15 cellular contexts compared by ENCODE assay signal in genomic region chr6:106165885-106166485, GRCh38.
DNase-seq lines count a peak whose midpoint lies in the region; ATAC-seq, FAIRE-seq and TF ChIP-seq lines count a peak whose summit lies in the region.
"Had no signal": no experiment of that assay in that cellular context is flagged by ENCODE, and none has a peak within 500 bp of the region (broad histone marks: within the 10 kb centered on the region; RNA-seq: fewer than 3 reads in every experiment).

No MANE protein-coding gene starts in this region.

- H3K9me3 ChIP-seq in breast epithelium, result no peaks in the 10 kb centered on the region
- H3K9me3 ChIP-seq in GM12878 (replicated peaks; ENCODE audit: control insufficient read depth, insufficient read depth, low read length), result no peaks in the 10 kb centered on the region; the same call in 2 of the 3 replicates
- H3K9me3 ChIP-seq: BLaER1 had no signal

- no peak for FAIRE-seq in GM12878 (lab: Jason Lieb, UNC)

- H3K79me2 ChIP-seq in GM12878 (ENCODE audit: control insufficient read depth, insufficient read depth, low read length), result no peaks in the 10 kb centered on the region

- H3K4me3 ChIP-seq in breast epithelium, result no peak overlapping the region
- H3K4me3 ChIP-seq in GM12878, result no peak overlapping the region
- H3K4me3 ChIP-seq: BLaER1, GM23338 had no signal

- H3K36me3 ChIP-seq in breast epithelium (no peaks in the 10 kb centered on the region), GM12878 (ENCODE audit: control insufficient read depth in 2 of 2, insufficient read depth in 2 of 2, low read length in 1 of 2) (no peaks in the 10 kb centered on the region)
- H3K36me3 ChIP-seq: BLaER1 had no signal

- H3K27me3 ChIP-seq in breast epithelium (no peaks in the 10 kb centered on the region), GM12878 (replicated peaks in 1 of 2; ENCODE audit: control insufficient read depth in 2 of 2, insufficient read depth in 2 of 2, low read length in 1 of 2) (no peaks in the 10 kb centered on the region)
- H3K27me3 ChIP-seq: BLaER1 had no signal

- CTCF ChIA-PET in MCF 10A (lab: Yijun Ruan, JAX) (no interaction called here), GM12878 (lab: Yijun Ruan, JAX) (interaction anchor here (0.9 to 10.0 kb wide), 6 partner anchors 18 to 683 kb away, joined by 3 to 85 read pairs (median 8); no protein-coding TSS in a partner anchor)

- POLR2A ChIA-PET in MCF 10A (lab: Yijun Ruan, JAX), result interaction anchor here (0.8 kb wide), 1 partner anchor 16 kb away, joined by 3 read pairs; no protein-coding TSS in a partner anchor
- POLR2A ChIA-PET in GM12878 (lab: Charles Lee), result interaction anchor here (0.6 to 1.5 kb wide), 2 partner anchors 57 to 205 kb away, joined by 5 to 7 read pairs; no protein-coding TSS in a partner anchor

- no peak for TF ChIP-seq RAD21 in GM12878 (IDR thresholded peaks at IDR 0.05; ENCODE audit: insufficient read depth, low read depth, low read length)

- H4K20me1 ChIP-seq in GM12878 (ENCODE audit: control insufficient read depth, insufficient read depth), result no peaks in the 10 kb centered on the region
- H4K20me1 ChIP-seq: BLaER1 had no signal

- BruUV-seq in MCF 10A (replicated peaks; lab: Mats Ljungman, UMichigan) (no TSS peak), GM12878 (replicated peaks; lab: Mats Ljungman, UMichigan) (no TSS peak)

- H3K4me1 Mint-ChIP-seq in MCF 10A (ENCODE audit: insufficient read depth, unreplicated experiment), result peaks cover 5% of the 10 kb centered on the region
- H3K4me1 Mint-ChIP-seq in stimulated activated memory B cell treated with anti-CD40 and anti-IgM and Interleukin-4, amounts not matched to agents 10 μg/mL and 1 μg/mL and 100 μg/mL, for 72 hours, result peaks cover 60% of the 10 kb centered on the region

- in situ Hi-C loops in GM12878 (cut with MboI), result loop anchor here (10.0 kb wide), 1 partner anchor 61 kb away; no protein-coding TSS in a partner anchor

- DNase-seq in MCF 10A (ENCODE audit: unreplicated experiment), result peak; percentile 51
- no peak for DNase-seq in breast epithelium (ENCODE audit: low spot score in 2 of 2)
- DNase-seq in NCI-H2029 treated with DMSO at 0.1 percent for 48 hours (lab: John Stamatoyannopoulos, UW), result peak; percentile 60
- no peak for DNase-seq in GM12878 (ENCODE audit: low read depth, low spot score)
- DNase-seq in HuH-7.5 (ENCODE audit: low spot score), result no peak
- no peak for DNase-seq in stimulated activated CD4-positive, alpha-beta T cell treated with anti-CD3 and anti-CD28 coated beads, Interleukin-2, amount 100 ng/mL, for 24 hours
- DNase-seq: NCI-H187 treated with DMSO at 0.1 percent for 48 hours; stimulated activated CD4-positive, alpha-beta T cell treated with anti-CD3 and anti-CD28 coated beads, Interleukin-4, amount 100 ng/mL, for 4 hours; T1000 had no signal

- H3K27ac Mint-ChIP-seq in MCF 10A (ENCODE audit: low read depth, unreplicated experiment), result no peak overlapping the region
- H3K27ac Mint-ChIP-seq in stimulated activated memory B cell treated with anti-CD40 and anti-IgM and Interleukin-4, amounts not matched to agents 10 μg/mL and 1 μg/mL and 100 μg/mL, for 72 hours, result peak overlapping the region; percentile 48
- H3K27ac Mint-ChIP-seq: GM23338, progenitor cell of endocrine pancreas had no signal

- no peak for TF ChIP-seq EP300 in GM12878 (IDR thresholded peaks at IDR 0.05; ENCODE audit: borderline replicate concordance in 1 of 2, control insufficient read depth in 1 of 2, low read depth in 2 of 2, low read length in 2 of 2)

- peak overlapping the region; percentile 5 for H3K4me2 ChIP-seq in GM12878 (ENCODE audit: control insufficient read depth, insufficient read depth)
- H3K4me2 ChIP-seq: BLaER1, GM23338 had no signal

- H3K4me1 ChIP-seq in breast epithelium (no peaks in the 10 kb centered on the region), GM12878 (ENCODE audit: control insufficient read depth, insufficient read depth, low read length) (peaks cover 71% of the 10 kb centered on the region)

- no peaks in the 10 kb centered on the region for H3K27me3 Mint-ChIP-seq in MCF 10A (ENCODE audit: insufficient read depth, unreplicated experiment)
- no peaks in the 10 kb centered on the region for H3K27me3 Mint-ChIP-seq in stimulated activated memory B cell treated with anti-CD40 and anti-IgM and Interleukin-4, amounts not matched to agents 10 μg/mL and 1 μg/mL and 100 μg/mL, for 72 hours

- intact Hi-C loops in MCF 10A (cut with micrococcal nuclease) (no loop called here), breast epithelium (cut with DNase I; ENCODE audit: low total_unique reads) (no loop called here), GM12878 (cut with micrococcal nuclease; ENCODE audit: unreplicated experiment) (loop anchor here (2.0 to 5.0 kb wide), 2 partner anchors 56 to 519 kb away; no protein-coding TSS in a partner anchor)

- 10% methylated on average over 3 of the region's 3 CpGs for WGBS in GM12878 (ENCODE audit: insufficient coverage, insufficient replicate concordance, low lambda C conversion rate, missing lambda C conversion rate)

- SMC1A ChIA-PET in GM12878 (lab: Charles Lee; ENCODE audit: uncharacterized antibody, unreplicated experiment), result interaction anchor here (0.6 to 12.7 kb wide), 12 partner anchors 16 to 229 kb away, joined by 3 to 217 read pairs (median 4); no protein-coding TSS in a partner anchor

- H3K9ac ChIP-seq in GM12878 (ENCODE audit: control insufficient read depth, insufficient read depth, low read length), result 0 out of 2 replicates have a peak overlapping the region, but pooled peaks have one; percentile 28
- H3K9ac ChIP-seq: BLaER1 had no signal

- H2AFZ ChIP-seq in GM12878 (ENCODE audit: control insufficient read depth, low read depth, low read length), result no peak overlapping the region
- H2AFZ ChIP-seq: GM23338 had no signal

- H3K27ac ChIP-seq in breast epithelium, result no peak overlapping the region
- peak overlapping the region; percentile 97 for H3K27ac ChIP-seq in GM12878 (ENCODE audit: control insufficient read depth, insufficient read depth)
- H3K27ac ChIP-seq: BLaER1 had no signal

- H3K9me3 Mint-ChIP-seq in MCF 10A (ENCODE audit: unreplicated experiment), result peaks cover 7% of the 10 kb centered on the region
- H3K9me3 Mint-ChIP-seq in stimulated activated memory B cell treated with anti-CD40 and anti-IgM and Interleukin-4, amounts not matched to agents 10 μg/mL and 1 μg/mL and 100 μg/mL, for 72 hours, result no peaks in the 10 kb centered on the region
- H3K9me3 Mint-ChIP-seq: GM23338 had no signal

- TF ChIP-seq POLR2A in breast epithelium (IDR thresholded peaks at IDR 0.05), result no peak
- TF ChIP-seq POLR2A in GM12878 (IDR thresholded peaks at IDR 0.05; ENCODE audit: low read depth, low read length), result no peak

- RAD21 ChIA-PET in GM12878 (lab: Charles Lee; ENCODE audit: unreplicated experiment), result interaction anchor here (1.4 to 9.2 kb wide), 5 partner anchors 15 to 76 kb away, joined by 3 to 90 read pairs (median 4); no protein-coding TSS in a partner anchor

- TF ChIP-seq CTCF in MCF 10A (IDR thresholded peaks at IDR 0.05; ENCODE audit: unreplicated experiment) (no peak), breast epithelium (IDR thresholded peaks at IDR 0.05) (no peak), GM12878 (IDR thresholded peaks at IDR 0.05 in 2 of 3, conservative IDR thresholded peaks at IDR 0.05 in 1 of 3; ENCODE audit: control insufficient read depth in 2 of 3, extremely low read depth in 1 of 3, insufficient read depth in 1 of 3, low read depth in 3 of 3, low read length in 3 of 3) (no peak)

- H3K4me3 Mint-ChIP-seq in MCF 10A (ENCODE audit: unreplicated experiment), result no peak overlapping the region
- no peak overlapping the region for H3K4me3 Mint-ChIP-seq in stimulated activated memory B cell treated with anti-CD40 and anti-IgM and Interleukin-4, amounts not matched to agents 10 μg/mL and 1 μg/mL and 100 μg/mL, for 72 hours
- H3K4me3 Mint-ChIP-seq: GM23338 had no signal

- ATAC-seq in GM12878 (no peak), GM19328 (IDR thresholded peaks at IDR 0.05; ENCODE audit: unreplicated experiment) (no peak)
- no peak for ATAC-seq in stimulated activated memory B cell treated with anti-CD40 and anti-IgM and Interleukin-4, amounts not matched to agents 10 μg/mL and 1 μg/mL and 100 μg/mL, for 72 hours
- ATAC-seq: Panc1 had no signal

- H3K36me3 Mint-ChIP-seq in MCF 10A (ENCODE audit: insufficient read depth, unreplicated experiment), result no peaks in the 10 kb centered on the region
- peaks cover 6% of the 10 kb centered on the region for H3K36me3 Mint-ChIP-seq in stimulated activated memory B cell treated with anti-CD40 and anti-IgM and Interleukin-4, amounts not matched to agents 10 μg/mL and 1 μg/mL and 100 μg/mL, for 72 hours

TF ChIP-seq in GM12878, 131 proteins besides CTCF, POLR2A, EP300 and RAD21 (continues in another document):
- peak; percentile 78 for TF ChIP-seq PAX5 (IDR thresholded peaks at IDR 0.05; ENCODE audit: borderline replicate concordance, low read depth, low read length)
- TF ChIP-seq MEF2A (IDR thresholded peaks at IDR 0.05; ENCODE audit: insufficient read depth, low read depth, low read length), result 0 out of 2 replicates have a peak, but pooled peaks have one; percentile 15
- no peak for TF ChIP-seq NFIC (IDR thresholded peaks at IDR 0.05; ENCODE audit: low read depth, low read length)
- peak; percentile 41; the same call in 1 of the 2 replicates for TF ChIP-seq RUNX3 (IDR thresholded peaks at IDR 0.05; ENCODE audit: low read length)
- peak in 1 of 2 experiments; percentile 32; a peak in 2 of 4 replicates for TF ChIP-seq IKZF2 (IDR thresholded peaks at IDR 0.05)
- TF ChIP-seq IRF3 (IDR thresholded peaks at IDR 0.05), result no peak
- TF ChIP-seq BHLHE40 (IDR thresholded peaks at IDR 0.05; ENCODE audit: borderline replicate concordance in 1 of 2, low read depth in 2 of 2, low read length in 1 of 2), result peak; percentile 48 to 68; a peak in 3 of 4 replicates
- TF ChIP-seq SMAD1 (IDR thresholded peaks at IDR 0.05; ENCODE audit: low read depth, partially characterized antibody), result peak; percentile 67
- TF ChIP-seq ATF7 (IDR thresholded peaks at IDR 0.05; ENCODE audit: low read depth), result no peak
- TF ChIP-seq NR2F1 (conservative IDR thresholded peaks at IDR 0.05), result peak; percentile 59

Comparison
In these comparisons a context has a peak if more than half of its experiments do, and no peak if none do; other contexts are left out.
1. DNase-seq: peak in MCF 10A (single experiment) and NCI-H2029 treated with DMSO at 0.1 percent for 48 hours (single experiment); none in breast epithelium (0 of 2), GM12878 (single experiment), HuH-7.5 (single experiment) and stimulated activated CD4-positive, alpha-beta T cell treated with anti-CD3 and anti-CD28 coated beads, Interleukin-2, amount 100 ng/mL, for 24 hours (0 of 2).